ENCODE assay signal across 9 cellular contexts in the genomic region with DNA sequence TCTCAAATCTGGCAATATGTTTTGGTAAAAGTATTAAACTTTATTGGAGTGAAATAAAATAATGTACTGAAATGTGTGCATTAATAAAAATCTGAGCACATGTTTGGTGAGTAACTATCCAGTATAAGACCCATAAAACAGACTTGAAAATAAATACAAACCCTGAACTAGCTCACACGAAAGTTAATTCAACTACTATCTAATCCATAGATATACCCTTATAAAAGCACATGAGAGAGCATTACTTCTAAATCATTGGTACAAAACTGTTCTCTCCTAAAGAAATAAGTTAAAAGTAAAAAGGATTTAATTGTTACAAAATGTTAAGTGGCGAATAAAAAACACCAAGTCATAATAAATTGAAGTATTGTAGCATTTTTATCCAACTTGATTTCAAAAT.
A peak's percentile ranks its signal among the peaks of the same experiment; 100 is the strongest.
DNase-seq lines count a peak whose midpoint lies in the region; ATAC-seq and TF ChIP-seq lines count a peak whose summit lies in the region.
"Had no signal": no experiment of that assay in that cellular context is flagged by ENCODE, and none has a peak within 500 bp of the region (broad histone marks: within the 10 kb centered on the region; RNA-seq: fewer than 3 reads in every experiment).

No MANE protein-coding gene starts in this region.

- no peaks in the 10 kb centered on the region for H3K27me3 Mint-ChIP-seq in T-cell

- CTCF ChIA-PET in T-cell (lab: Charles Lee) = interaction anchor here in 1 of 2 donors (1.0 kb wide), 1 partner anchor 309 kb away, joined by 3 read pairs; no protein-coding TSS in a partner anchor

- H3K27ac ChIP-seq in heart right ventricle (peak overlapping the region in 8 of 10 donors; percentile 4 to 88 (median 78)), angular gyrus (ENCODE audit: low read depth, low read length) (peak overlapping the region; percentile 85), iPS-20b (ENCODE audit: low read length) (no peak overlapping the region), tibial nerve (peak overlapping the region; percentile 31 to 91 (median 68))
- H3K27ac ChIP-seq: cardiac muscle cell had no signal

- peaks cover 39 to 47% (median 42%) of the 10 kb centered on the region in 3 donors for H3K4me1 Mint-ChIP-seq in T-cell

- no peaks in the 10 kb centered on the region for H3K36me3 ChIP-seq in heart right ventricle
- no peaks in the 10 kb centered on the region for H3K36me3 ChIP-seq in iPS-20b (ENCODE audit: insufficient read depth, low read depth, low read length)
- no peaks in the 10 kb centered on the region for H3K36me3 ChIP-seq in tibial nerve
- H3K36me3 ChIP-seq: cardiac muscle cell had no signal

- TF ChIP-seq POLR2A in tibial nerve (IDR thresholded peaks at IDR 0.05) = no peak

- H3K9me3 ChIP-seq in heart right ventricle (no peaks in the 10 kb centered on the region), iPS-20b (ENCODE audit: insufficient read depth, low read depth, low read length) (no peaks in the 10 kb centered on the region), tibial nerve (no peaks in the 10 kb centered on the region)

- TF ChIP-seq EP300 in tibial nerve (IDR thresholded peaks at IDR 0.05) = no peak

- TF ChIP-seq CTCF in heart right ventricle (IDR thresholded peaks at IDR 0.05) (no peak), tibial nerve (IDR thresholded peaks at IDR 0.05) (no peak)

- POLR2A ChIA-PET in T-cell (lab: Charles Lee) = no interaction called here

- H3K4me3 ChIP-seq in heart right ventricle = peak overlapping the region in 8 of 10 donors; percentile 49 to 80 (median 64)
- peak overlapping the region; percentile 21; the same call in 1 of the 2 replicates for H3K4me3 ChIP-seq in iPS-20b (ENCODE audit: low read length)
- H3K4me3 ChIP-seq in tibial nerve = peak overlapping the region in 3 of 4 donors; percentile 52 to 61 (median 60)

- ATAC-seq in heart right ventricle (no peak), Right ventricle myocardium superior (ENCODE audit: poor library complexity) (no peak), T-cell (replicated peaks in 1 of 4) (no peak)

- H3K4me1 ChIP-seq in heart right ventricle = peaks cover 2 to 72% (median 31%) of the 10 kb centered on the region in 9 donors
- H3K4me1 ChIP-seq in iPS-20b (ENCODE audit: insufficient read depth, low read length) = peaks cover 5% of the 10 kb centered on the region; the same call in 1 of the 2 replicates
- peaks cover 0 to 36% (median 8%) of the 10 kb centered on the region in 4 donors for H3K4me1 ChIP-seq in tibial nerve

- no peak for DNase-seq in heart right ventricle
- DNase-seq in Right ventricle myocardium superior = no peak
- no peak for DNase-seq in tibial nerve (ENCODE audit: low spot score in 2 of 2)
- no peak for DNase-seq in T-cell
- no peak for DNase-seq in NCI-H2171 (lab: John Stamatoyannopoulos, UW)
- DNase-seq in iPS-NIHi7 (ENCODE audit: extremely low spot score) = no peak

- intact Hi-C loops in heart right ventricle (cut with DNase I) (loop anchor here in 2 of 10 donors (10.0 kb wide), 1 partner anchor 160 kb away; no protein-coding TSS in a partner anchor), Right ventricle myocardium superior (cut with DNase I) (no loop called here)

- no peaks in the 10 kb centered on the region for H3K9me3 Mint-ChIP-seq in T-cell

- H3K27ac Mint-ChIP-seq in T-cell = no peak overlapping the region

- no peaks in the 10 kb centered on the region for H3K27me3 ChIP-seq in heart right ventricle
- no peaks in the 10 kb centered on the region for H3K27me3 ChIP-seq in iPS-20b (ENCODE audit: insufficient read depth, low read length)
- no peaks in the 10 kb centered on the region for H3K27me3 ChIP-seq in tibial nerve
- H3K27me3 ChIP-seq: cardiac muscle cell had no signal

- no peak overlapping the region for H3K9ac ChIP-seq in iPS-20b (ENCODE audit: low read depth, low read length)

- no peaks in the 10 kb centered on the region for H3K36me3 Mint-ChIP-seq in T-cell

- no peak overlapping the region for H3K4me3 Mint-ChIP-seq in T-cell

- WGBS in heart right ventricle, 2 donors = 54 to 63% methylated on average over 2 of the region's 2 CpGs
- 38 to 48% methylated on average over 2 of the region's 2 CpGs for WGBS in tibial nerve, 2 donors
